9 cellular contexts compared by ENCODE assay signal in the genomic region with DNA sequence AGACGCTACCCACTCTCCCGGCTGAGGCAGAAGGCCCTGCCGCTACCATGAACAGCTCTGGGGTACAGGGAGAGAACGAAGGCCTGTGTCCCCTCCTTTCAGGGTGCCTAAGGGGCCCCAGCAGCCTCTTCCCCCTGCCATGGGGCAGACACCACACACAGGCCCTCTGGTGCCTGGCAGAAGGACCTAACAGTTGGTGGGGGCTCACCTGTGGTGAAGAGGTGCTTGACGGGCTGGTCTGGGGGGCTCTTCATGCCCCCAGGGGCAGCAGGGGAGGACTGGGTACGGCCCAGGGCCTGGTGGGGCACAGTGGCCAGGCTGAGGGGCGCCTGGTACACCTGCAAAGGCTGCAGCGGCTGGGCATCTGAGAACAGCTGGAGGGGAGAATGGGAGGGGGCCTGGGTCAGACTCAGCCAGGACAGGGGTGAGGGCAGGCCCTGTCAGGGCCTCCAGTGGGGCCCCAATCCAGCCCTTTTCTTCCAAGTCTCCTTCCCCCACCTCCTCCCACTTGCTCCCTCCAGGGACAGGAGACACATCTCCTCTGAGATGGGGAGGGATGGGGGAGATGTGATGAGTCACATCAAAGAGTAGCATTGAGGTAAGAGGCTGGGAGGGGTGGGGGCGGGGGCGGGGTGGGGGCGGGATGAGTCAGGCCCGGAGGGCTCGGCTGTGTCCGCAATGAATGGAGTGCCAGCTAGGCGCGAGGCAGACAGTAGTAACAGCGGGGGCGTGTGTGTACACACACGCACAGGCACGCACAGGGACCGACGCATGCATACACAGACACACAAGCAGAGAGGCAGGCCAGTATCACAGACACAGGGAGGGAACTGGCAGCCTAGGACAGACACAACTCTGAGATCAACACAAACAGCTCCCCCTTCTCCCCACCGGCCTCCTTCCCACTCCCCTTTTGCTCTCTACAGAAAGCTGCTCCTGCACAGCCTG. TPM values are rescaled to one million over a fixed set of nuclear protein-coding genes. Genes with fewer than 3 reads are reported as not detected.
DNase-seq lines count a peak whose midpoint lies in the region; ATAC-seq, FAIRE-seq and TF ChIP-seq lines count a peak whose summit lies in the region.
"Had no signal": no experiment of that assay in that cellular context is flagged by ENCODE, and none has a peak within 500 bp of the region (broad histone marks: within the 10 kb centered on the region; RNA-seq: fewer than 3 reads in every experiment).

No MANE protein-coding gene starts in this region.

- TF ChIP-seq CTCF in astrocyte (IDR thresholded peaks at IDR 0.05; ENCODE audit: insufficient read depth, low read depth, low read length) = no peak

- no peak for FAIRE-seq in astrocyte (lab: Jason Lieb, UNC)

- no peak overlapping the region for H3K4me3 ChIP-seq in HAP-1
- peak overlapping the region; percentile 41 for H3K4me3 ChIP-seq in astrocyte (ENCODE audit: insufficient read depth, low read depth, low read length)

- H3K27me3 Mint-ChIP-seq in astrocyte (ENCODE audit: low read depth, unreplicated experiment) = no peaks in the 10 kb centered on the region

- no peaks in the 10 kb centered on the region for H3K9me3 Mint-ChIP-seq in astrocyte (ENCODE audit: unreplicated experiment)
- H3K9me3 Mint-ChIP-seq: T-helper 1 cell treated with Interleukin-12 subunit alpha and Interleukin-12 subunit beta and Interleukin-4 antibody, amounts not matched to agents 30 μg/mL and 1 μg/mL, for 36 hours had no signal

- peaks cover 19% of the 10 kb centered on the region for H3K36me3 Mint-ChIP-seq in astrocyte (ENCODE audit: low read depth, unreplicated experiment)

- peak overlapping the region; percentile 77 for H3K27ac ChIP-seq in astrocyte (ENCODE audit: low read depth, low read length)

- H3K9me3 ChIP-seq in HAP-1 = no peaks in the 10 kb centered on the region
- no peaks in the 10 kb centered on the region for H3K9me3 ChIP-seq in astrocyte (ENCODE audit: insufficient read depth, low read depth, low read length)

- no peaks in the 10 kb centered on the region for H4K20me1 ChIP-seq in astrocyte (ENCODE audit: insufficient read depth, low read length)

- H2AFZ ChIP-seq in astrocyte (ENCODE audit: low read depth, low read length) = peak overlapping the region; percentile 45

- peak overlapping the region; percentile 86 for H3K4me2 ChIP-seq in astrocyte (ENCODE audit: low read length)

- in situ Hi-C loops in HAP-1 (cut with MboI; ENCODE audit: low sequenced_read_pairs) = no loop called here

- H3K36me3 ChIP-seq in HAP-1 (replicated peaks) (peaks cover 12% of the 10 kb centered on the region), astrocyte (ENCODE audit: insufficient read depth, low read length) (peaks cover 3% of the 10 kb centered on the region)

- peaks cover 27% of the 10 kb centered on the region for H3K4me1 Mint-ChIP-seq in astrocyte (ENCODE audit: low read depth, unreplicated experiment)

- H3K4me3 Mint-ChIP-seq in astrocyte (ENCODE audit: unreplicated experiment) = peak overlapping the region; percentile 62
- H3K4me3 Mint-ChIP-seq: T-helper 1 cell treated with Interleukin-12 subunit alpha and Interleukin-12 subunit beta and Interleukin-4 antibody, amounts not matched to agents 30 μg/mL and 1 μg/mL, for 36 hours had no signal

- ATAC-seq in SK-N-SH treated with all-trans-retinoic acid at 6 μM for 48 hours = peak; percentile 80
- ATAC-seq in HG02623 (IDR thresholded peaks at IDR 0.05; ENCODE audit: unreplicated experiment) = no peak
- no peak for ATAC-seq in HG02571 (IDR thresholded peaks at IDR 0.05; ENCODE audit: unreplicated experiment)

- peaks cover 5% of the 10 kb centered on the region for H3K4me1 ChIP-seq in HAP-1
- peaks cover 28% of the 10 kb centered on the region for H3K4me1 ChIP-seq in astrocyte (ENCODE audit: insufficient read depth, low read length)

- no peaks in the 10 kb centered on the region for H3K27me3 ChIP-seq in HAP-1 (ENCODE audit: low read depth)
- H3K27me3 ChIP-seq in astrocyte (ENCODE audit: insufficient read depth, low read length) = no peaks in the 10 kb centered on the region

- no peaks in the 10 kb centered on the region for H3K79me2 ChIP-seq in astrocyte (ENCODE audit: insufficient read depth, low read length)

- H3K27ac Mint-ChIP-seq in astrocyte (ENCODE audit: unreplicated experiment) = peak overlapping the region; percentile 89
- H3K27ac Mint-ChIP-seq: T-helper 1 cell treated with Interleukin-12 subunit alpha and Interleukin-12 subunit beta and Interleukin-4 antibody, amounts not matched to agents 30 μg/mL and 1 μg/mL, for 36 hours had no signal

- DNase-seq in HAP-1 (ENCODE audit: low spot score in 2 of 2) (peak; percentile 22 to 65), astrocyte (ENCODE audit: low read depth) (peak; percentile 88), kidney glomerular epithelial cell (lab: John Stamatoyannopoulos, UW) (peak; percentile 80), medulla oblongata (ENCODE audit: extremely low spot score) (no peak)
- peak; percentile 53 for DNase-seq in stimulated activated CD8-positive, alpha-beta memory T cell treated with anti-CD3 and anti-CD28 coated beads, Interleukin-12 subunit alpha, Interleukin-12 subunit beta, amount 100 ng/mL, for 4 hours (ENCODE audit: low read depth)

- peak overlapping the region; percentile 87 for H3K9ac ChIP-seq in astrocyte (ENCODE audit: low read length)

TF ChIP-seq in SK-N-SH treated with all-trans-retinoic acid at 6 μM for 48 hours, 23 proteins besides CTCF, POLR2A, EP300 and RAD21 (continues in another document):
- TF ChIP-seq ISL1 (CRISPR knock-in tag; IDR thresholded peaks at IDR 0.05) (no peak), CREB5 (CRISPR knock-in tag; IDR thresholded peaks at IDR 0.05; ENCODE audit: low read depth) (no peak), CSDC2 (CRISPR knock-in tag; IDR thresholded peaks at IDR 0.05) (no peak), ZC3H10 (CRISPR knock-in tag; IDR thresholded peaks at IDR 0.05) (no peak), ZNF565 (CRISPR knock-in tag; conservative IDR thresholded peaks at IDR 0.05; ENCODE audit: low read depth) (no peak), OSR1 (CRISPR knock-in tag; IDR thresholded peaks at IDR 0.05) (no peak), ZFP30 (CRISPR knock-in tag; IDR thresholded peaks at IDR 0.05) (no peak), BACH2 (CRISPR knock-in tag; IDR thresholded peaks at IDR 0.05; ENCODE audit: borderline replicate concordance) (no peak), ESRRG (CRISPR knock-in tag; IDR thresholded peaks at IDR 0.05) (no peak), RARB (CRISPR knock-in tag; IDR thresholded peaks at IDR 0.05) (no peak), TSHZ2 (CRISPR knock-in tag; IDR thresholded peaks at IDR 0.05) (no peak), ARNTL (CRISPR knock-in tag; IDR thresholded peaks at IDR 0.05; ENCODE audit: borderline replicate concordance, low read depth) (no peak)
- TF ChIP-seq, protein P1, sequence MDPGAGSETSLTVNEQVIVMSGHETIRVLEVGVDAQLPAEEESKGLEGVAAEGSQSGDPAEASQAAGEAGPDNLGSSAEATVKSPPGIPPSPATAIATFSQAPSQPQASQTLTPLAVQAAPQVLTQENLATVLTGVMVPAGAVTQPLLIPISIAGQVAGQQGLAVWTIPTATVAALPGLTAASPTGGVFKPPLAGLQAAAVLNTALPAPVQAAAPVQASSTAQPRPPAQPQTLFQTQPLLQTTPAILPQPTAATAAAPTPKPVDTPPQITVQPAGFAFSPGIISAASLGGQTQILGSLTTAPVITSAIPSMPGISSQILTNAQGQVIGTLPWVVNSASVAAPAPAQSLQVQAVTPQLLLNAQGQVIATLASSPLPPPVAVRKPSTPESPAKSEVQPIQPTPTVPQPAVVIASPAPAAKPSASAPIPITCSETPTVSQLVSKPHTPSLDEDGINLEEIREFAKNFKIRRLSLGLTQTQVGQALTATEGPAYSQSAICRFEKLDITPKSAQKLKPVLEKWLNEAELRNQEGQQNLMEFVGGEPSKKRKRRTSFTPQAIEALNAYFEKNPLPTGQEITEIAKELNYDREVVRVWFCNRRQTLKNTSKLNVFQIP (CRISPR knock-in tag; IDR thresholded peaks at IDR 0.05; ENCODE audit: borderline replicate concordance, low read depth) = no peak

RNA-seq across cellular contexts. Expression of gene G6PC3, which starts 16.1 kb away (rescaled TPM):
- 94.5 and 98.5 TPM in 2 replicates for total RNA-seq in astrocyte

RNA-seq across cellular contexts. Expression of gene LSM12, which starts 20.2 kb away (rescaled TPM):
- total RNA-seq in astrocyte = 77.0 and 90.5 TPM in 2 replicates

RNA-seq across cellular contexts. Expression of gene HDAC5, which starts 36.8 kb away (rescaled TPM):
- total RNA-seq in astrocyte = 18.7 and 21.6 TPM in 2 replicates

RNA-seq across cellular contexts. Expression of gene HROB, which starts 55.1 kb away (rescaled TPM):
- 1.6 and 2.3 TPM in 2 replicates for total RNA-seq in astrocyte
